In the genomic region with DNA sequence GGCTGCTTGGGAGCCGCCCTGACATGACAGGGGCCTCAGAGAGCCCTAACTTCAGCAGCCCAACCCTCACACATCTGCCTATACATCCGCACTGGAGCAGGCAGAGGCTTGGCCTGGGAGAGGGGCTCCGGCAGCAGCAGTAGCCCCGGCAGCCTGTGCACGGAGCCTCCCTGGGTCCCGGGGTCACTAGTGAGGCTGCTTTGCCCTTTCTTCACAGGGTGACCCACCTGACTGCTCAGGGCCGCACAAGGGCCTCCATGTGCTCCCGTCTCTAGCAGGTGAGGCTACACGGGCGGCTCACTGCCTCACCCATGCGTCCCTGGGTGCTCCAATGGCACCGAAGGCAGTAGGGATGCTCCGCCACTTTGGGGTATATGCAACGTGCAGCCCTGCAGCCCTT, we compare ENCODE assay signal across 1 cellular context.
TF ChIP-seq lines count a peak whose summit lies in the region.

No MANE protein-coding gene starts in this region.

TF ChIP-seq in IMR-90, 13 proteins besides CTCF, POLR2A, EP300 and RAD21 (continued from another document):
- no peak for TF ChIP-seq RCOR1 (IDR thresholded peaks at IDR 0.05; ENCODE audit: insufficient replicate concordance, low read length)
- no peak for TF ChIP-seq NFE2L2 (IDR thresholded peaks at IDR 0.05; ENCODE audit: low read depth, low read length)
